22 cellular contexts compared by ENCODE assay signal in genomic region chr1:163737261-163737660, GRCh38.
"Had no signal": no experiment of that assay in that cellular context is flagged by ENCODE, and none has a peak within 500 bp of the region (broad histone marks: within the 10 kb centered on the region; RNA-seq: fewer than 3 reads in every experiment).

No MANE protein-coding gene starts in this region.

- H3K4me3 ChIP-seq: hepatocyte, left lung, sigmoid colon, thoracic aorta, vagina had no signal

- H3K36me3 ChIP-seq: brain microvascular endothelial cell, left lung, sigmoid colon, thoracic aorta, vagina had no signal

- H3K9me3 ChIP-seq: sigmoid colon, thoracic aorta, vagina had no signal

- DNase-seq: activated CD4-positive, alpha-beta T cell treated with anti-CD3 and anti-CD28 coated beads for 1 hour; activated CD4-positive, alpha-beta T cell treated with anti-CD3 and anti-CD28 coated beads, Interleukin-2, amount 50 U/mL, for 1 hour; activated CD8-positive, alpha-beta T cell treated with anti-CD3 and anti-CD28 coated beads, Interleukin-2, amount 10 ng/mL, durations not matched to agents 7 days and 5 days; activated gamma-delta T cell; activated naive CD4-positive, alpha-beta T cell treated with anti-CD3 and anti-CD28 coated beads, Interleukin-2, amount 50 U/mL, for 16 hours; aorta; brain microvascular endothelial cell; caudate nucleus; effector CD4-positive, alpha-beta T cell; erythroblast; glutamatergic neuron; immature natural killer cell; kidney glomerular epithelial cell; left lung; retina; sigmoid colon; stimulated activated CD4-positive, alpha-beta T cell treated with anti-CD3 and anti-CD28 coated beads, Interleukin-4, amount 100 ng/mL, for 1 hour; stimulated activated naive CD4-positive, alpha-beta T cell treated with Interleukin-2 at 50 U/mL for 16 hours; T-helper 9 cell had no signal

- H3K27ac ChIP-seq: brain microvascular endothelial cell, hepatocyte, left lung, sigmoid colon, thoracic aorta, vagina had no signal

- H2AFZ ChIP-seq: hepatocyte had no signal

- H3K4me2 ChIP-seq: hepatocyte had no signal

- H3K4me1 ChIP-seq: left lung, sigmoid colon, vagina had no signal

- H3K27me3 ChIP-seq: brain microvascular endothelial cell, hepatocyte, left lung, sigmoid colon, vagina had no signal

- H3K79me2 ChIP-seq: hepatocyte had no signal

- ATAC-seq: activated CD8-positive, alpha-beta T cell treated with anti-CD3 and anti-CD28 coated beads, Interleukin-2, amount 10 ng/mL, durations not matched to agents 7 days and 5 days; left lung had no signal
